In genomic region chr10:133177380-133178157, GRCh38 we compare ENCODE assay signal across 1 cellular context.
TF ChIP-seq lines count a peak whose summit lies in the region.

No MANE protein-coding gene starts in this region.

TF ChIP-seq in SK-N-SH, 30 proteins besides CTCF, POLR2A, EP300 and RAD21 (continued from another document):
- TF ChIP-seq SIN3A (IDR thresholded peaks at IDR 0.05; ENCODE audit: borderline replicate concordance, low read depth, low read length) (no peak), USF1 (IDR thresholded peaks at IDR 0.05; ENCODE audit: borderline replicate concordance, low read depth) (no peak), REST (IDR thresholded peaks at IDR 0.05; ENCODE audit: low read depth, low read length) (no peak), MXI1 (IDR thresholded peaks at IDR 0.05; ENCODE audit: low read depth, low read length) (no peak), RCOR1 (IDR thresholded peaks at IDR 0.05; ENCODE audit: low read length) (no peak), USF2 (IDR thresholded peaks at IDR 0.05; ENCODE audit: borderline replicate concordance, low read depth, low read length) (no peak), NFIC (IDR thresholded peaks at IDR 0.05; ENCODE audit: borderline replicate concordance) (no peak), POLR2AphosphoS5 (IDR thresholded peaks at IDR 0.05; ENCODE audit: low read depth, low read length) (no peak), GATA2 (CRISPR knock-in tag; IDR thresholded peaks at IDR 0.05) (no peak), CHD2 (IDR thresholded peaks at IDR 0.05; ENCODE audit: low read length, partially characterized antibody) (no peak), PBX3 (IDR thresholded peaks at IDR 0.05) (no peak), SMC3 (IDR thresholded peaks at IDR 0.05; ENCODE audit: low read depth, low read length) (no peak)
